ENCODE assay signal across 8 cellular contexts in genomic region chr4:26992657-26993361, GRCh38.
DNase-seq lines count a peak whose midpoint lies in the region; ATAC-seq and TF ChIP-seq lines count a peak whose summit lies in the region.

No MANE protein-coding gene starts in this region.

- no peak overlapping the region for H3K27ac Mint-ChIP-seq in activated CD8-positive, alpha-beta T cell treated with anti-CD3 and anti-CD28 coated beads, Interleukin-2, amount 10 ng/mL, durations not matched to agents 7 days and 5 days
- no peak overlapping the region for H3K27ac Mint-ChIP-seq in neural progenitor cell

- no peaks in the 10 kb centered on the region for H3F3A ChIP-seq in neural progenitor cell (ENCODE audit: low read depth)

- CTCF ChIA-PET in activated CD8-positive, alpha-beta T cell treated with anti-CD3 and anti-CD28 coated beads, Interleukin-2, amount 10 ng/mL, durations not matched to agents 7 days and 5 days (lab: Charles Lee), result interaction anchor here (1.0 to 2.8 kb wide), 4 partner anchors 9 to 132 kb away, joined by 3 to 12 read pairs (median 6); partner anchors contain the start of gene STIM2

- peak; percentile 20 for DNase-seq in Daoy (ENCODE audit: low read depth)
- no peak for DNase-seq in activated CD8-positive, alpha-beta T cell treated with anti-CD3 and anti-CD28 coated beads, Interleukin-2, amount 10 ng/mL, durations not matched to agents 7 days and 5 days
- peak; percentile 38 for DNase-seq in left kidney (ENCODE audit: low read depth, low spot score)
- DNase-seq in NCI-H82 (lab: John Stamatoyannopoulos, UW), result no peak
- DNase-seq in neural progenitor cell (ENCODE audit: low spot score), result no peak
- DNase-seq in DMS114 treated with DMSO at 0.1 percent for 48 hours (lab: John Stamatoyannopoulos, UW; ENCODE audit: unreplicated experiment), result no peak

- H3K9ac ChIP-seq in neural progenitor cell, result no peak overlapping the region

- no peak overlapping the region for H2AFZ ChIP-seq in neural progenitor cell (replicated peaks)

- no peak for TF ChIP-seq CTCF in neural progenitor cell (IDR thresholded peaks at IDR 0.05)

- peaks cover 8% of the 10 kb centered on the region for H3K36me3 ChIP-seq in neural progenitor cell

- no peaks in the 10 kb centered on the region for H3K27me3 Mint-ChIP-seq in activated CD8-positive, alpha-beta T cell treated with anti-CD3 and anti-CD28 coated beads, Interleukin-2, amount 10 ng/mL, durations not matched to agents 7 days and 5 days (ENCODE audit: low read depth)
- no peaks in the 10 kb centered on the region for H3K27me3 Mint-ChIP-seq in neural progenitor cell (ENCODE audit: insufficient read depth, low read depth)

- peaks cover 8% of the 10 kb centered on the region for H3K9me3 Mint-ChIP-seq in activated CD8-positive, alpha-beta T cell treated with anti-CD3 and anti-CD28 coated beads, Interleukin-2, amount 10 ng/mL, durations not matched to agents 7 days and 5 days (ENCODE audit: insufficient read depth)
- peaks cover 4% of the 10 kb centered on the region for H3K9me3 Mint-ChIP-seq in neural progenitor cell

- peak; percentile 94 for ATAC-seq in GM19351 (IDR thresholded peaks at IDR 0.05; ENCODE audit: unreplicated experiment)
- ATAC-seq in HG03196 (IDR thresholded peaks at IDR 0.05; ENCODE audit: unreplicated experiment), result peak; percentile 94
- peak; percentile 49 for ATAC-seq in activated CD8-positive, alpha-beta T cell treated with anti-CD3 and anti-CD28 coated beads, Interleukin-2, amount 10 ng/mL, durations not matched to agents 7 days and 5 days

- H3K79me2 ChIP-seq in neural progenitor cell (ENCODE audit: low read depth), result no peaks in the 10 kb centered on the region

- H3K4me2 ChIP-seq in neural progenitor cell, result no peak overlapping the region

- no peak overlapping the region for H3K4me3 Mint-ChIP-seq in activated CD8-positive, alpha-beta T cell treated with anti-CD3 and anti-CD28 coated beads, Interleukin-2, amount 10 ng/mL, durations not matched to agents 7 days and 5 days
- no peak overlapping the region for H3K4me3 Mint-ChIP-seq in neural progenitor cell

- H3K27me3 ChIP-seq in neural progenitor cell, result no peaks in the 10 kb centered on the region

- H4K20me1 ChIP-seq in neural progenitor cell (ENCODE audit: low read depth), result no peaks in the 10 kb centered on the region

- H3K4me1 ChIP-seq in neural progenitor cell, result peaks cover 6% of the 10 kb centered on the region

- no peak overlapping the region for H3K27ac ChIP-seq in neural progenitor cell

- H3K36me3 Mint-ChIP-seq in activated CD8-positive, alpha-beta T cell treated with anti-CD3 and anti-CD28 coated beads, Interleukin-2, amount 10 ng/mL, durations not matched to agents 7 days and 5 days (ENCODE audit: low read depth), result peaks cover 39% of the 10 kb centered on the region
- peaks cover 13% of the 10 kb centered on the region for H3K36me3 Mint-ChIP-seq in neural progenitor cell

- H3K9me3 ChIP-seq in neural progenitor cell (ENCODE audit: low read depth), result no peaks in the 10 kb centered on the region

- no peak overlapping the region for H3K4me3 ChIP-seq in neural progenitor cell

- POLR2A ChIA-PET in activated CD8-positive, alpha-beta T cell treated with anti-CD3 and anti-CD28 coated beads, Interleukin-2, amount 10 ng/mL, durations not matched to agents 7 days and 5 days (lab: Charles Lee), result interaction anchor here (0.6 to 3.3 kb wide), 2 partner anchors 132 to 181 kb away, joined by 3 to 17 read pairs; partner anchors contain the start of gene STIM2

- H3K4me1 Mint-ChIP-seq in activated CD8-positive, alpha-beta T cell treated with anti-CD3 and anti-CD28 coated beads, Interleukin-2, amount 10 ng/mL, durations not matched to agents 7 days and 5 days (ENCODE audit: low read depth), result peaks cover 16% of the 10 kb centered on the region
- peaks cover 2% of the 10 kb centered on the region for H3K4me1 Mint-ChIP-seq in neural progenitor cell

Comparison
In these comparisons a context has a peak if more than half of its experiments do, and no peak if none do; other contexts are left out.
1. DNase-seq: peak in Daoy (single experiment) and left kidney (single experiment); none in activated CD8-positive, alpha-beta T cell treated with anti-CD3 and anti-CD28 coated beads, Interleukin-2, amount 10 ng/mL, durations not matched to agents 7 days and 5 days (single experiment), NCI-H82 (single experiment), neural progenitor cell (single experiment) and DMS114 treated with DMSO at 0.1 percent for 48 hours (single experiment).
2. Peak in every context shown above with its lines, with median percentiles within 50 percentile points of each other: ATAC-seq.